ENCODE assay signal across 11 cellular contexts in the genomic region with DNA sequence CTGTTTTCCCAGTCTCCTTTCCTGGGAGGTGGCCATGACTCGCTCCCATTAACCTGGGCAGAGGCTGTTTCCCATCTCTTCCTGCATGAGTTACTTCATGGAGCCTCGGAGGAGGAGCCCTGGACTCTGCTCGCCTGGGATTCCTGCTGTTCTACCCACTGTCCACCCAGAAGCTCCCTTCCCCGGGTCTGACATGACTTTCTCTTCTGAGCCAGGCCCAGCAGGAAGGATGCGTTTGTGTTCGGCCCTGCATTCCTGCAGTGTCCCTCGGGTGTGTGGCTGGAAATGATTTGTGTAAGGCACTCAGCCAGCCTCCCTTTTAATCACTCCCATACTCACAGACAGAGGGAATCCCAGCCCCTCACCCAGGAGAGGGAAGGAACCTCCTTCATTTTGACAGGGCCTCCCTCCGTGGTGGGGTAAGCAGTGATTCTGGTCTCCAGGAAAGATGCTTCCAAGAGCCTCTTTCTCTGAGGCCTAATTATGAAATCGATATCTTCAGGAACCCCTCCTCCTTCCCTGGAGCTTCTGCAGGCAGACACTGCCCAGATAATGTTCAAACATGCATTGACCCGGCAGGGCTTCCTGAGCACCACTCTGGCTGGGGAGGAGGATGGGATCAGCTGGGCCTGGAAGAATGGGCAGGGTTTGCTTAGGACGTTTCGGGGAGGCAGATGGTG. TPM values are rescaled to one million over a fixed set of nuclear protein-coding genes. Genes with fewer than 3 reads are reported as not detected.
DNase-seq lines count a peak whose midpoint lies in the region.
"Had no signal": no experiment of that assay in that cellular context is flagged by ENCODE, and none has a peak within 500 bp of the region (broad histone marks: within the 10 kb centered on the region; RNA-seq: fewer than 3 reads in every experiment).

No MANE protein-coding gene starts in this region.

- no peaks in the 10 kb centered on the region for H3K27me3 ChIP-seq in HAP-1 (ENCODE audit: low read depth)
- H3K27me3 ChIP-seq: BLaER1 treated with 17β-estradiol and CSF1 and Interleukin-3, amounts not matched to agents 10 nM and 100 nM had no signal

- WGBS in mesodermal cell (ENCODE audit: insufficient coverage in 2 of 2), 2 experiments: 67 to 68% methylated on average over 8 of the region's 12 CpGs

- H3K4me1 ChIP-seq in mesodermal cell (ENCODE audit: control insufficient read depth, insufficient read depth, low read length, poor library complexity, severe bottlenecking) (peaks cover 14% of the 10 kb centered on the region), HAP-1 (no peaks in the 10 kb centered on the region)

- H3K36me3 ChIP-seq in mesodermal cell (ENCODE audit: control insufficient read depth, insufficient read depth, low read length): no peaks in the 10 kb centered on the region
- no peaks in the 10 kb centered on the region for H3K36me3 ChIP-seq in HAP-1 (replicated peaks)
- H3K36me3 ChIP-seq: BLaER1 treated with 17β-estradiol and CSF1 and Interleukin-3, amounts not matched to agents 10 nM and 100 nM had no signal

- DNase-seq in AG20443 (ENCODE audit: low spot score) (peak; percentile 85), NCI-H2227 treated with DMSO at 0.1 percent for 48 hours (lab: John Stamatoyannopoulos, UW) (peak; percentile 71), epithelial cell of prostate (ENCODE audit: low read depth, low spot score) (no peak), HAP-1 (ENCODE audit: low spot score in 2 of 2) (no peak), COR-L47 (lab: John Stamatoyannopoulos, UW) (no peak), NCI-H2196 (lab: John Stamatoyannopoulos, UW; ENCODE audit: unreplicated experiment) (no peak), cerebellar cortex (ENCODE audit: low spot score) (no peak)
- DNase-seq: activated gamma-delta T cell; effector memory CD8-positive, alpha-beta T cell had no signal

- H3K27ac ChIP-seq in epithelial cell of prostate (peak overlapping the region; percentile 17), mesodermal cell (ENCODE audit: low read depth, low read length, severe bottlenecking) (peak overlapping the region; percentile 66)
- H3K27ac ChIP-seq: BLaER1 treated with 17β-estradiol and CSF1 and Interleukin-3, amounts not matched to agents 10 nM and 100 nM had no signal

- no peak overlapping the region for H3K4me3 ChIP-seq in mesodermal cell (ENCODE audit: extremely low read depth, insufficient read depth, low read length, poor library complexity, severe bottlenecking)
- H3K4me3 ChIP-seq in HAP-1: no peak overlapping the region
- H3K4me3 ChIP-seq: BLaER1 treated with 17β-estradiol and CSF1 and Interleukin-3, amounts not matched to agents 10 nM and 100 nM had no signal

- in situ Hi-C loops in HAP-1 (cut with MboI; ENCODE audit: low sequenced_read_pairs): no loop called here

- no peaks in the 10 kb centered on the region for H3K9me3 ChIP-seq in mesodermal cell (ENCODE audit: control insufficient read depth, low read length)
- no peaks in the 10 kb centered on the region for H3K9me3 ChIP-seq in HAP-1
- H3K9me3 ChIP-seq: BLaER1 treated with 17β-estradiol and CSF1 and Interleukin-3, amounts not matched to agents 10 nM and 100 nM had no signal

RNA-seq across cellular contexts. Expression of a gene that starts 41.6 kb away (rescaled TPM):
- polyA plus RNA-seq in mesodermal cell (2013, experiment 1 of 2): 59.3 TPM
- 70.9 TPM for polyA plus RNA-seq in mesodermal cell (2013, experiment 2 of 2)

Comparison
In these comparisons a context has a peak if more than half of its experiments do, and no peak if none do; other contexts are left out.
1. DNase-seq: peak in AG20443 (single experiment) and NCI-H2227 treated with DMSO at 0.1 percent for 48 hours (single experiment); none in epithelial cell of prostate (single experiment), HAP-1 (0 of 2), COR-L47 (single experiment), NCI-H2196 (single experiment) and cerebellar cortex (single experiment).